ENCODE assay signal across 21 cellular contexts in genomic region chr12:49086116-49086515, GRCh38. TPM values are rescaled to one million over a fixed set of nuclear protein-coding genes. Genes with fewer than 3 reads are reported as not detected.
A peak's percentile ranks its signal among the peaks of the same experiment; 100 is the strongest.
DNase-seq lines count a peak whose midpoint lies in the region; ATAC-seq, FAIRE-seq and TF ChIP-seq lines count a peak whose summit lies in the region.
"Had no signal": no experiment of that assay in that cellular context is flagged by ENCODE, and none has a peak within 500 bp of the region (broad histone marks: within the 10 kb centered on the region; RNA-seq: fewer than 3 reads in every experiment).

No MANE protein-coding gene starts in this region.

- H3K9me3 Mint-ChIP-seq in astrocyte (ENCODE audit: unreplicated experiment): no peaks in the 10 kb centered on the region
- H3K9me3 Mint-ChIP-seq: H9 had no signal

- H3K9me3 ChIP-seq in GM23248 (ENCODE audit: low read depth) (no peaks in the 10 kb centered on the region), astrocyte (ENCODE audit: insufficient read depth, low read depth, low read length) (no peaks in the 10 kb centered on the region)

- H3K9me2 ChIP-seq in GM23248 (ENCODE audit: insufficient read depth): no peaks in the 10 kb centered on the region

- H3K79me2 ChIP-seq in GM23248 (ENCODE audit: insufficient read depth) (no peaks in the 10 kb centered on the region), astrocyte (ENCODE audit: insufficient read depth, low read length) (no peaks in the 10 kb centered on the region)

- DNase-seq in GM23248: peak; percentile 78
- peak; percentile 36 for DNase-seq in astrocyte (ENCODE audit: low read depth)
- peak; percentile 69 for DNase-seq in fibroblast of villous mesenchyme (ENCODE audit: low read depth)
- DNase-seq in NCI-H2107 treated with DMSO at 0.1 percent for 48 hours (lab: John Stamatoyannopoulos, UW; ENCODE audit: unreplicated experiment): no peak
- DNase-seq: ACHN, DMS79 treated with DMSO at 0.1 percent for 48 hours, H9, KBM-7, NCI-H146, NCI-H2081, NCI-H510A treated with DMSO at 0.1 percent for 48 hours, NCI-H82, PC-3, SJCRH30 had no signal

- H3F3A ChIP-seq in GM23248 (ENCODE audit: insufficient read depth): peaks cover 13% of the 10 kb centered on the region

- H3K4me3 Mint-ChIP-seq in astrocyte (ENCODE audit: unreplicated experiment): peak overlapping the region; percentile 30
- H3K4me3 Mint-ChIP-seq: H9 had no signal

- WGBS in GM23248 (ENCODE audit: low coverage in 1 of 2, low lambda C conversion rate in 2 of 2, missing lambda C conversion rate in 2 of 2), 2 experiments: 31 to 40% methylated on average over 3 of the region's 3 CpGs

- H3K4me1 Mint-ChIP-seq in astrocyte (ENCODE audit: low read depth, unreplicated experiment): peaks cover 9% of the 10 kb centered on the region

- H3K36me3 ChIP-seq in GM23248 (ENCODE audit: low read depth) (no peaks in the 10 kb centered on the region), astrocyte (ENCODE audit: insufficient read depth, low read length) (no peaks in the 10 kb centered on the region)
- H3K36me3 ChIP-seq: BLaER1 treated with 17β-estradiol and CSF1 and Interleukin-3, amounts not matched to agents 10 nM and 100 nM; SJCRH30 had no signal

- H3K36me3 Mint-ChIP-seq in astrocyte (ENCODE audit: low read depth, unreplicated experiment): no peaks in the 10 kb centered on the region

- H3K27ac ChIP-seq in GM23248: no peak overlapping the region
- H3K27ac ChIP-seq in astrocyte (ENCODE audit: low read depth, low read length): no peak overlapping the region
- H3K27ac ChIP-seq: BLaER1 treated with 17β-estradiol and CSF1 and Interleukin-3, amounts not matched to agents 10 nM and 100 nM; RWPE1; SJCRH30 had no signal

- H3K27me3 ChIP-seq in GM23248 (replicated peaks; ENCODE audit: insufficient read depth) (no peaks in the 10 kb centered on the region), astrocyte (ENCODE audit: insufficient read depth, low read length) (peaks cover 20% of the 10 kb centered on the region)
- H3K27me3 ChIP-seq: SJCRH30 had no signal

- TF ChIP-seq CTCF in astrocyte (IDR thresholded peaks at IDR 0.05; ENCODE audit: insufficient read depth, low read depth, low read length): no peak
- no peak for TF ChIP-seq CTCF in fibroblast of villous mesenchyme (IDR thresholded peaks at IDR 0.05; ENCODE audit: insufficient read depth, low read depth, low read length)

- H3K4me3 ChIP-seq in GM23248 (no peak overlapping the region), astrocyte (ENCODE audit: insufficient read depth, low read depth, low read length) (no peak overlapping the region), fibroblast of villous mesenchyme (ENCODE audit: low read depth, low read length) (no peak overlapping the region)
- H3K4me3 ChIP-seq: BLaER1 treated with 17β-estradiol and CSF1 and Interleukin-3, amounts not matched to agents 10 nM and 100 nM; GM12878; SJCRH30 had no signal

- H3K9ac ChIP-seq in GM23248 (no peak overlapping the region), astrocyte (ENCODE audit: low read length) (no peak overlapping the region)

- ATAC-seq in GM18858 (IDR thresholded peaks at IDR 0.05; ENCODE audit: unreplicated experiment) (no peak), HG02610 (IDR thresholded peaks at IDR 0.05; ENCODE audit: unreplicated experiment) (no peak), HG02840 (IDR thresholded peaks at IDR 0.05; ENCODE audit: low FRiP score, unreplicated experiment) (no peak)
- ATAC-seq: GM12878, PC-3 had no signal

- in situ Hi-C loops in GM23248 (cut with MboI): no loop called here

- no peak for FAIRE-seq in astrocyte (lab: Jason Lieb, UNC)
- FAIRE-seq: G401.6, GM12878 had no signal

- H3K4me1 ChIP-seq in GM23248 (ENCODE audit: insufficient read depth) (0 out of 2 replicates have a peak, but pooled peaks cover 9% of the 10 kb centered on the region), astrocyte (ENCODE audit: insufficient read depth, low read length) (peaks cover 10% of the 10 kb centered on the region)

- peak overlapping the region; percentile 48; the same call in 1 of the 2 replicates for H2AFZ ChIP-seq in GM23248
- no peak overlapping the region for H2AFZ ChIP-seq in astrocyte (ENCODE audit: low read depth, low read length)

- H3K27me3 Mint-ChIP-seq in astrocyte (ENCODE audit: low read depth, unreplicated experiment): peaks cover 25% of the 10 kb centered on the region

- no peaks in the 10 kb centered on the region for H4K20me1 ChIP-seq in GM23248 (ENCODE audit: insufficient read depth)
- H4K20me1 ChIP-seq in astrocyte (ENCODE audit: insufficient read depth, low read length): peaks cover 9% of the 10 kb centered on the region

- peak overlapping the region; percentile 2 for H3K27ac Mint-ChIP-seq in astrocyte (ENCODE audit: unreplicated experiment)
- H3K27ac Mint-ChIP-seq: H9 had no signal

- H3K4me2 ChIP-seq in GM23248 (ENCODE audit: unreplicated experiment): no peak overlapping the region
- no peak overlapping the region for H3K4me2 ChIP-seq in astrocyte (ENCODE audit: low read length)
- H3K4me2 ChIP-seq: BLaER1 treated with 17β-estradiol and CSF1 and Interleukin-3, amounts not matched to agents 10 nM and 100 nM had no signal

RNA-seq across cellular contexts. Expression of gene DHH, which starts 8.5 kb away (rescaled TPM):
- not detected in 2 replicates for total RNA-seq in GM23248 (2014; rRNA removed; shearing (Covaris generic))
- polyA plus RNA-seq in GM23248 (2016; fragmentation: Nextera tagmentation; extraction: Ambion mirVana): not detected in 2 replicates
- total RNA-seq in astrocyte (0.05 and 0.16 TPM in 2 replicates), fibroblast of villous mesenchyme (not detected in 2 replicates)
- total RNA-seq: GM12878 had no signal

RNA-seq across cellular contexts. Expression of gene RHEBL1, which starts 16.3 kb away (rescaled TPM):
- total RNA-seq in GM23248 (2014; rRNA removed; shearing (Covaris generic)): 0.86 and 1.1 TPM in 2 replicates
- 0.63 and 0.65 TPM in 2 replicates for polyA plus RNA-seq in GM23248 (2016; fragmentation: Nextera tagmentation; extraction: Ambion mirVana)
- total RNA-seq in astrocyte (1.3 and 1.9 TPM in 2 replicates), fibroblast of villous mesenchyme (0.64 and 0.86 TPM in 2 replicates)

RNA-seq across cellular contexts. Expression of gene LMBR1L, which starts 24.5 kb away (rescaled TPM):
- total RNA-seq in GM23248 (2014; rRNA removed; shearing (Covaris generic)): 22.0 and 62.9 TPM in 2 replicates
- 28.2 and 31.6 TPM in 2 replicates for polyA plus RNA-seq in GM23248 (2016; fragmentation: Nextera tagmentation; extraction: Ambion mirVana)
- total RNA-seq in astrocyte: 58.7 and 61.0 TPM in 2 replicates
- total RNA-seq in fibroblast of villous mesenchyme: 47.9 and 71.2 TPM in 2 replicates

RNA-seq across cellular contexts. Expression of gene KMT2D, which starts 25.5 kb away (rescaled TPM):
- 8.2 and 12.8 TPM in 2 replicates for total RNA-seq in GM23248 (2014; rRNA removed; shearing (Covaris generic))
- polyA plus RNA-seq in GM23248 (2016; fragmentation: Nextera tagmentation; extraction: Ambion mirVana): 8.6 and 10.3 TPM in 2 replicates
- 81.7 and 86.9 TPM in 2 replicates for total RNA-seq in astrocyte
- 32.2 and 37.1 TPM in 2 replicates for total RNA-seq in fibroblast of villous mesenchyme

RNA-seq across cellular contexts. Expression of gene TUBA1B, which starts 45.1 kb away (rescaled TPM):
- 1,598 and 1,776 TPM in 2 replicates for total RNA-seq in GM23248 (2014; rRNA removed; shearing (Covaris generic))
- polyA plus RNA-seq in GM23248 (2016; fragmentation: Nextera tagmentation; extraction: Ambion mirVana): 1,195 and 1,237 TPM in 2 replicates
- 811 and 939 TPM in 2 replicates for total RNA-seq in astrocyte
- 1,457 and 1,471 TPM in 2 replicates for total RNA-seq in fibroblast of villous mesenchyme
